7 cellular contexts compared by ENCODE assay signal in genomic region chr11:18013790-18014507, GRCh38. TPM values are rescaled to one million over a fixed set of nuclear protein-coding genes. Genes with fewer than 3 reads are reported as not detected.
DNase-seq lines count a peak whose midpoint lies in the region; ATAC-seq, FAIRE-seq and TF ChIP-seq lines count a peak whose summit lies in the region.

No MANE protein-coding gene starts in this region.

- H3K4me3 ChIP-seq in OCI-LY3 (ENCODE audit: low read length), result peak overlapping the region; percentile 93
- H3K4me3 ChIP-seq in coronary artery, result peak overlapping the region; percentile 89

- H3K4me1 Mint-ChIP-seq in natural killer cell, result peaks cover 36 to 43% of the 10 kb centered on the region in 2 donors

- TF ChIP-seq CTCF in OCI-LY3 (IDR thresholded peaks at IDR 0.05; ENCODE audit: low read depth, low read length) (peak; percentile 39), coronary artery (IDR thresholded peaks at IDR 0.05) (no peak), natural killer cell (IDR thresholded peaks at IDR 0.05) (no peak)

- peak overlapping the region; percentile 92 for H3K4me2 ChIP-seq in OCI-LY3 (ENCODE audit: low read length)

- no peaks in the 10 kb centered on the region for H3K27me3 ChIP-seq in OCI-LY3 (ENCODE audit: low read depth, low read length)

- intact Hi-C loops in natural killer cell (cut with micrococcal nuclease), result loop anchor here (5.0 kb wide), 3 partner anchors 93 to 708 kb away; partner anchors contain the start of genes GTF2H1, HPS5 and SAAL1

- peaks cover 0 to 3% of the 10 kb centered on the region in 2 donors for H3K9me3 Mint-ChIP-seq in natural killer cell

- H3K4me1 ChIP-seq in OCI-LY3 (ENCODE audit: low read length), result peaks cover 13% of the 10 kb centered on the region

- no peak for TF ChIP-seq POLR2A in GM12892 (IDR thresholded peaks at IDR 0.05; ENCODE audit: low read depth, low read length)

- H4K20me1 ChIP-seq in OCI-LY3 (ENCODE audit: insufficient read depth, low read length), result no peaks in the 10 kb centered on the region

- H3K9me3 ChIP-seq in OCI-LY3 (ENCODE audit: insufficient read depth, low read length), result no peaks in the 10 kb centered on the region

- H3K27ac Mint-ChIP-seq in natural killer cell, result peak overlapping the region; percentile 96 to 97

- H3K27ac ChIP-seq in OCI-LY3 (ENCODE audit: low read length) (peak overlapping the region; percentile 61; the same call in 1 of the 2 replicates), coronary artery (peak overlapping the region; percentile 87 to 96)

- peaks cover 12% of the 10 kb centered on the region; the same call in 1 of the 2 replicates for H3K79me2 ChIP-seq in OCI-LY3 (ENCODE audit: low read length)

- DNase-seq in GM12892 (ENCODE audit: insufficient read length) (no peak), coronary artery (ENCODE audit: low spot score) (no peak), natural killer cell (no peak), superior temporal gyrus (ENCODE audit: extremely low spot score) (no peak)

- peak overlapping the region; percentile 82 for H3K9ac ChIP-seq in OCI-LY3 (ENCODE audit: low read length)

- ATAC-seq in natural killer cell, result no peak
- ATAC-seq in GM21360 (IDR thresholded peaks at IDR 0.05; ENCODE audit: unreplicated experiment), result no peak
- no peak for ATAC-seq in HG03565 (IDR thresholded peaks at IDR 0.05; ENCODE audit: unreplicated experiment)

- FAIRE-seq in GM12892 (lab: Jason Lieb, UNC), result peak; percentile 94

- H3K36me3 Mint-ChIP-seq in natural killer cell, result no peaks in the 10 kb centered on the region

- H3K36me3 ChIP-seq in OCI-LY3 (replicated peaks; ENCODE audit: low read depth, low read length), result no peaks in the 10 kb centered on the region

- peak overlapping the region; percentile 100 for H3K4me3 Mint-ChIP-seq in natural killer cell

- peak overlapping the region; percentile 97 for H2AFZ ChIP-seq in OCI-LY3 (ENCODE audit: low read depth, low read length)

- H3K27me3 Mint-ChIP-seq in natural killer cell (ENCODE audit: low read depth in 2 of 2), result no peaks in the 10 kb centered on the region

RNA-seq across cellular contexts. Expression of gene SERGEF, which starts 1.1 kb away (rescaled TPM):
- 39.2 TPM for polyA plus RNA-seq in GM12892 (2012; ENCODE audit: missing spikeins)
- total RNA-seq in natural killer cell, result 10 to 100 TPM; 67.5 to 78.6 (median 69.4) TPM

RNA-seq across cellular contexts. Expression of gene TPH1, which starts 32.1 kb away (rescaled TPM):
- 0.40 TPM for polyA plus RNA-seq in GM12892 (2012; ENCODE audit: missing spikeins)
- total RNA-seq in natural killer cell, result 1 to 10 TPM; 1.1 to 1.4 (median 1.3) TPM
